ENCODE assay signal across 21 cellular contexts in genomic region chr7:36984051-36984492, GRCh38.
DNase-seq lines count a peak whose midpoint lies in the region; TF ChIP-seq lines count a peak whose summit lies in the region.
"Had no signal": no experiment of that assay in that cellular context is flagged by ENCODE, and none has a peak within 500 bp of the region (broad histone marks: within the 10 kb centered on the region; RNA-seq: fewer than 3 reads in every experiment).

No MANE protein-coding gene starts in this region.

- H3K4me3 Mint-ChIP-seq in nephron progenitor cell = no peak overlapping the region
- H3K4me3 Mint-ChIP-seq: activated CD8-positive, alpha-beta T cell treated with anti-CD3 and anti-CD28 coated beads for 36 hours; activated T-helper 1 cell treated with anti-CD3 and anti-CD28 coated beads, Interleukin-12 subunit alpha, Interleukin-12 subunit beta, Interleukin-2, Interleukin-4 antibody, amounts not matched to agents 30 ng/mL and 10 ng/mL and 1 ng/mL, durations not matched to agents 14 hours and 24 hours and 36 hours; T-cell had no signal

- no peaks in the 10 kb centered on the region for H3K27me3 Mint-ChIP-seq in nephron progenitor cell (ENCODE audit: low read depth, poor library complexity)
- H3K27me3 Mint-ChIP-seq: activated CD8-positive, alpha-beta T cell treated with anti-CD3 and anti-CD28 coated beads for 36 hours; IgD-negative memory B cell; T-cell had no signal

- H3K9me3 Mint-ChIP-seq in nephron progenitor cell = no peaks in the 10 kb centered on the region
- H3K9me3 Mint-ChIP-seq: activated CD8-positive, alpha-beta T cell treated with anti-CD3 and anti-CD28 coated beads for 36 hours; activated T-helper 1 cell treated with anti-CD3 and anti-CD28 coated beads, Interleukin-12 subunit alpha, Interleukin-12 subunit beta, Interleukin-2, Interleukin-4 antibody, amounts not matched to agents 30 ng/mL and 10 ng/mL and 1 ng/mL, durations not matched to agents 14 hours and 24 hours and 36 hours; IgD-negative memory B cell had no signal

- no peaks in the 10 kb centered on the region for H3K27me3 ChIP-seq in esophagus squamous epithelium
- H3K27me3 ChIP-seq: cardiac muscle cell, upper lobe of left lung had no signal

- no peak overlapping the region for H3K4me3 ChIP-seq in esophagus squamous epithelium
- H3K4me3 ChIP-seq: cardiac muscle cell, skin epidermis, upper lobe of left lung had no signal

- no peaks in the 10 kb centered on the region for H3K36me3 Mint-ChIP-seq in nephron progenitor cell (ENCODE audit: low read depth)

- peaks cover 0 to 16% (median 12%) of the 10 kb centered on the region in 3 donors for H3K4me1 ChIP-seq in esophagus squamous epithelium

- no peaks in the 10 kb centered on the region for H3K9me3 ChIP-seq in esophagus squamous epithelium
- H3K9me3 ChIP-seq: upper lobe of left lung had no signal

- H3K27ac Mint-ChIP-seq in nephron progenitor cell = peak overlapping the region; percentile 23
- H3K27ac Mint-ChIP-seq: activated CD8-positive, alpha-beta T cell treated with anti-CD3 and anti-CD28 coated beads for 36 hours; activated T-helper 1 cell treated with anti-CD3 and anti-CD28 coated beads, Interleukin-12 subunit alpha, Interleukin-12 subunit beta, Interleukin-2, Interleukin-4 antibody, amounts not matched to agents 30 ng/mL and 10 ng/mL and 1 ng/mL, durations not matched to agents 14 hours and 24 hours and 36 hours; T-cell had no signal

- peaks cover 67% of the 10 kb centered on the region for H3K4me1 Mint-ChIP-seq in nephron progenitor cell

- TF ChIP-seq CTCF in nephron progenitor cell (IDR thresholded peaks at IDR 0.05) (no peak), esophagus squamous epithelium (IDR thresholded peaks at IDR 0.05) (no peak)

- 67 to 70% methylated on average over 8 of the region's 8 CpGs for WGBS in esophagus squamous epithelium, 2 donors

- intact Hi-C loops in esophagus squamous epithelium (cut with DNase I) = no loop called here

- no peaks in the 10 kb centered on the region for H3K36me3 ChIP-seq in esophagus squamous epithelium
- H3K36me3 ChIP-seq: cardiac muscle cell, upper lobe of left lung, WERI-Rb-1 had no signal

- DNase-seq in DMS 273 (lab: John Stamatoyannopoulos, UW; ENCODE audit: unreplicated experiment) (peak; percentile 67), DMS 273 treated with DMSO at 0.1 percent for 48 hours (lab: John Stamatoyannopoulos, UW) (no peak), MV-4-11 (lab: John Stamatoyannopoulos, UW) (peak; percentile 37), SK-N-DZ (ENCODE audit: low spot score) (peak; percentile 15), nephron progenitor cell (no peak), esophagus squamous epithelium (lab: John Stamatoyannopoulos, UW) (no peak), GOT3 (lab: John Stamatoyannopoulos, UW) (no peak), islet precursor cell (no peak)
- DNase-seq: activated CD8-positive, alpha-beta T cell treated with anti-CD3 and anti-CD28 coated beads for 36 hours; DMS79; effector memory CD4-positive, alpha-beta T cell; left colon; NCI-H1436; T-cell; WERI-Rb-1 had no signal

- TF ChIP-seq POLR2A in esophagus squamous epithelium (IDR thresholded peaks at IDR 0.05) = no peak

- H3K27ac ChIP-seq in esophagus squamous epithelium = no peak overlapping the region
- H3K27ac ChIP-seq: 22Rv1, cardiac muscle cell, skin epidermis, WERI-Rb-1 had no signal

Comparison
In these comparisons a context has a peak if more than half of its experiments do, and no peak if none do; other contexts are left out.
1. DNase-seq: peak in DMS 273 (single experiment), MV-4-11 (single experiment) and SK-N-DZ (single experiment); none in DMS 273 treated with DMSO at 0.1 percent for 48 hours (single experiment), nephron progenitor cell (single experiment), esophagus squamous epithelium (single experiment), GOT3 (single experiment) and islet precursor cell (single experiment).